ENCODE assay signal across 14 cellular contexts in the genomic region with DNA sequence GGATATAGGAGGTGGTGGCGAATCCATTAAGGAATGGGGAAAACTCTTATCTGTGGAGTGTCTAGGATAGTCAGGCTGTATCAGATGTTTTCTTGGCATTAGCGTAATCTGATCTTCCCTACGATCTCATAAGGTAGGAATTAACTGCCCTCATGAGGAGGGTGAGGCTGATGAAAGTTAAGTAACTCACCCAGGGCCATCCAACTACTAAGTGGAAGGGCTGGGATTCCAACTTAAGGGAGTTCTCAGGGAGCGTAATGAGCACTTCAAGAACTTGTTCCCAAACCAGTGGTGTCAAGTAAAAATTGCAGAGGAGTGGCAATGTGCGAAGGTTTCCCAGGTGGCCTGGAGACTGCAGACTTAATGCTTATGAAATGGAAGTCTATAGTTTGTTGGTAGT. TPM values are rescaled to one million over a fixed set of nuclear protein-coding genes. Genes with fewer than 3 reads are reported as not detected.
DNase-seq lines count a peak whose midpoint lies in the region; ATAC-seq and TF ChIP-seq lines count a peak whose summit lies in the region.
"Had no signal": no experiment of that assay in that cellular context is flagged by ENCODE, and none has a peak within 500 bp of the region (broad histone marks: within the 10 kb centered on the region; RNA-seq: fewer than 3 reads in every experiment).

No MANE protein-coding gene starts in this region.

- H3K79me2 ChIP-seq in GM23248 (ENCODE audit: insufficient read depth) (no peaks in the 10 kb centered on the region), parathyroid adenoma (no peaks in the 10 kb centered on the region)

- no peaks in the 10 kb centered on the region for H3F3A ChIP-seq in GM23248 (ENCODE audit: insufficient read depth)

- CTCF ChIA-PET in GM10248 (lab: Yijun Ruan, JAX), result interaction anchor here (1.5 to 2.4 kb wide), 3 partner anchors 8 to 12 kb away, joined by 3 to 7 read pairs (median 5); no protein-coding TSS in a partner anchor

- H2AFZ ChIP-seq in GM23248, result peak overlapping the region; percentile 47; the same call in 1 of the 2 replicates
- peak overlapping the region; percentile 51 for H2AFZ ChIP-seq in parathyroid adenoma

- H3K4me1 ChIP-seq in GM23248 (ENCODE audit: insufficient read depth), result peaks cover 5% of the 10 kb centered on the region
- H3K4me1 ChIP-seq in parathyroid adenoma, result peaks cover 26% of the 10 kb centered on the region
- H3K4me1 ChIP-seq: SJSA1 had no signal

- no peak overlapping the region for H3K4me2 ChIP-seq in GM23248 (ENCODE audit: unreplicated experiment)
- no peak overlapping the region for H3K4me2 ChIP-seq in parathyroid adenoma (ENCODE audit: low read length)

- POLR2A ChIA-PET in GM10248 (lab: Yijun Ruan, JAX), result no interaction called here

- H3K4me3 ChIP-seq in GM23248 (no peak overlapping the region), parathyroid adenoma (ENCODE audit: low read depth, low read length) (no peak overlapping the region)
- H3K4me3 ChIP-seq: SJSA1, testis had no signal

- no peaks in the 10 kb centered on the region for H3K27me3 ChIP-seq in GM23248 (replicated peaks; ENCODE audit: insufficient read depth)
- no peaks in the 10 kb centered on the region for H3K27me3 ChIP-seq in parathyroid adenoma (ENCODE audit: control insufficient read depth, insufficient read depth, low read length)
- H3K27me3 ChIP-seq: SJSA1, testis had no signal

- 0 out of 2 replicates have a peak, but pooled peaks cover 4% of the 10 kb centered on the region for H3K9me2 ChIP-seq in GM23248 (ENCODE audit: insufficient read depth)

- H3K27ac ChIP-seq in GM23248 (no peak overlapping the region), parathyroid adenoma (no peak overlapping the region)
- H3K27ac ChIP-seq: SJSA1, testis had no signal

- TF ChIP-seq CTCF in parathyroid adenoma (IDR thresholded peaks at IDR 0.05) (no peak), GM10248 (IDR thresholded peaks at IDR 0.05; ENCODE audit: control extremely low read depth, extremely low read depth, low read depth, missing control alignments) (no peak)

- ATAC-seq in HG03108 (IDR thresholded peaks at IDR 0.05; ENCODE audit: unreplicated experiment), result no peak
- no peak for ATAC-seq in GM19395 (IDR thresholded peaks at IDR 0.05; ENCODE audit: unreplicated experiment)

- H3K9ac ChIP-seq in GM23248 (no peak overlapping the region), parathyroid adenoma (no peak overlapping the region)

- no peaks in the 10 kb centered on the region for H4K20me1 ChIP-seq in GM23248 (ENCODE audit: insufficient read depth)

- 79 to 85% methylated on average over 5 of the region's 5 CpGs for WGBS in GM23248 (ENCODE audit: low coverage in 1 of 2, low lambda C conversion rate in 2 of 2, missing lambda C conversion rate in 2 of 2), 2 experiments

- DNase-seq in GM23248 (peak; percentile 56), NCI-H524 (lab: John Stamatoyannopoulos, UW) (peak; percentile 74 to 87), fibroblast of gingiva (ENCODE audit: low read depth) (peak; percentile 9), ecto neural progenitor cell (ENCODE audit: low spot score) (no peak), GM10248 (ENCODE audit: extremely low spot score) (no peak)
- DNase-seq: activated CD4-positive, CD25-positive, alpha-beta regulatory T cell; DMS153; immature natural killer cell; NCI-H526 treated with DMSO at 0.1 percent for 48 hours; testis had no signal

- H3K36me3 ChIP-seq in GM23248 (ENCODE audit: low read depth) (no peaks in the 10 kb centered on the region), parathyroid adenoma (ENCODE audit: control insufficient read depth, insufficient read depth, low read length) (no peaks in the 10 kb centered on the region)
- H3K36me3 ChIP-seq: SJSA1 had no signal

- H3K9me3 ChIP-seq in GM23248 (ENCODE audit: low read depth) (no peaks in the 10 kb centered on the region), parathyroid adenoma (ENCODE audit: control insufficient read depth, low read length) (no peaks in the 10 kb centered on the region)
- H3K9me3 ChIP-seq: SJSA1, testis had no signal

- in situ Hi-C loops in GM23248 (cut with MboI), result no loop called here

RNA-seq across cellular contexts. Expression of gene OSBPL11, which starts 55.9 kb away (rescaled TPM):
- total RNA-seq in GM23248 (2014; rRNA removed; shearing (Covaris generic)), result 11.4 and 13.2 TPM in 2 replicates
- polyA plus RNA-seq in GM23248 (2016; fragmentation: Nextera tagmentation; extraction: Ambion mirVana), result 6.6 and 7.2 TPM in 2 replicates

Comparison
In these comparisons a context has a peak if more than half of its experiments do, and no peak if none do; other contexts are left out.
1. DNase-seq: peak in GM23248 (single experiment), NCI-H524 (2 of 2) and fibroblast of gingiva (single experiment); none in ecto neural progenitor cell (single experiment) and GM10248 (single experiment).